2 cellular contexts compared by ENCODE assay signal in genomic region chr12:25825494-25825893, GRCh38.
TF ChIP-seq lines count a peak whose summit lies in the region.

No MANE protein-coding gene starts in this region.

TF ChIP-seq in HCT116, 20 proteins besides CTCF, POLR2A, EP300 and RAD21 (continued from another document):
- TF ChIP-seq REST (IDR thresholded peaks at IDR 0.05; ENCODE audit: low read depth) (no peak), SIN3A (IDR thresholded peaks at IDR 0.05; ENCODE audit: low read depth) (no peak), ZNF274 (IDR thresholded peaks at IDR 0.05; ENCODE audit: low read depth, low read length) (no peak), EZH2phosphoT487 (IDR thresholded peaks at IDR 0.05; ENCODE audit: borderline replicate concordance) (no peak), SRF (IDR thresholded peaks at IDR 0.05; ENCODE audit: low read depth) (no peak), POLR2AphosphoS5 (IDR thresholded peaks at IDR 0.05; ENCODE audit: low read depth, low read length) (no peak), TCF7L2 (IDR thresholded peaks at IDR 0.05; ENCODE audit: borderline replicate concordance, extremely low read depth, insufficient read depth, insufficient read length) (no peak), ZFX (IDR thresholded peaks at IDR 0.05) (no peak), YY1 (IDR thresholded peaks at IDR 0.05; ENCODE audit: extremely low read depth, insufficient replicate concordance, low read depth, low read length) (no peak), ELF1 (IDR thresholded peaks at IDR 0.05; ENCODE audit: borderline replicate concordance, low read depth) (no peak), SP1 (IDR thresholded peaks at IDR 0.05; ENCODE audit: low read depth) (no peak), JUND (IDR thresholded peaks at IDR 0.05) (no peak), CBX3 (IDR thresholded peaks at IDR 0.05; ENCODE audit: low read depth) (no peak), EZH2 (IDR thresholded peaks at IDR 0.05) (no peak), EGR1 (IDR thresholded peaks at IDR 0.05; ENCODE audit: low read depth) (no peak), CEBPB (IDR thresholded peaks at IDR 0.05; ENCODE audit: low read depth) (no peak)
- TF ChIP-seq, protein P1, sequence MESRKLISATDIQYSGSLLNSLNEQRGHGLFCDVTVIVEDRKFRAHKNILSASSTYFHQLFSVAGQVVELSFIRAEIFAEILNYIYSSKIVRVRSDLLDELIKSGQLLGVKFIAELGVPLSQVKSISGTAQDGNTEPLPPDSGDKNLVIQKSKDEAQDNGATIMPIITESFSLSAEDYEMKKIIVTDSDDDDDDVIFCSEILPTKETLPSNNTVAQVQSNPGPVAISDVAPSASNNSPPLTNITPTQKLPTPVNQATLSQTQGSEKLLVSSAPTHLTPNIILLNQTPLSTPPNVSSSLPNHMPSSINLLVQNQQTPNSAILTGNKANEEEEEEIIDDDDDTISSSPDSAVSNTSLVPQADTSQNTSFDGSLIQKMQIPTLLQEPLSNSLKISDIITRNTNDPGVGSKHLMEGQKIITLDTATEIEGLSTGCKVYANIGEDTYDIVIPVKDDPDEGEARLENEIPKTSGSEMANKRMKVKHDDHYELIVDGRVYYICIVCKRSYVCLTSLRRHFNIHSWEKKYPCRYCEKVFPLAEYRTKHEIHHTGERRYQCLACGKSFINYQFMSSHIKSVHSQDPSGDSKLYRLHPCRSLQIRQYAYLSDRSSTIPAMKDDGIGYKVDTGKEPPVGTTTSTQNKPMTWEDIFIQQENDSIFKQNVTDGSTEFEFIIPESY (IDR thresholded peaks at IDR 0.05; ENCODE audit: extremely low read depth, insufficient replicate concordance, low read length), result no peak
- TF ChIP-seq, protein P2, sequence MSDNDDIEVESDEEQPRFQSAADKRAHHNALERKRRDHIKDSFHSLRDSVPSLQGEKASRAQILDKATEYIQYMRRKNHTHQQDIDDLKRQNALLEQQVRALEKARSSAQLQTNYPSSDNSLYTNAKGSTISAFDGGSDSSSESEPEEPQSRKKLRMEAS (IDR thresholded peaks at IDR 0.05), result no peak

TF ChIP-seq in GM12878, 131 proteins besides CTCF, POLR2A, EP300 and RAD21 (continued from another document):
- TF ChIP-seq, protein P3, sequence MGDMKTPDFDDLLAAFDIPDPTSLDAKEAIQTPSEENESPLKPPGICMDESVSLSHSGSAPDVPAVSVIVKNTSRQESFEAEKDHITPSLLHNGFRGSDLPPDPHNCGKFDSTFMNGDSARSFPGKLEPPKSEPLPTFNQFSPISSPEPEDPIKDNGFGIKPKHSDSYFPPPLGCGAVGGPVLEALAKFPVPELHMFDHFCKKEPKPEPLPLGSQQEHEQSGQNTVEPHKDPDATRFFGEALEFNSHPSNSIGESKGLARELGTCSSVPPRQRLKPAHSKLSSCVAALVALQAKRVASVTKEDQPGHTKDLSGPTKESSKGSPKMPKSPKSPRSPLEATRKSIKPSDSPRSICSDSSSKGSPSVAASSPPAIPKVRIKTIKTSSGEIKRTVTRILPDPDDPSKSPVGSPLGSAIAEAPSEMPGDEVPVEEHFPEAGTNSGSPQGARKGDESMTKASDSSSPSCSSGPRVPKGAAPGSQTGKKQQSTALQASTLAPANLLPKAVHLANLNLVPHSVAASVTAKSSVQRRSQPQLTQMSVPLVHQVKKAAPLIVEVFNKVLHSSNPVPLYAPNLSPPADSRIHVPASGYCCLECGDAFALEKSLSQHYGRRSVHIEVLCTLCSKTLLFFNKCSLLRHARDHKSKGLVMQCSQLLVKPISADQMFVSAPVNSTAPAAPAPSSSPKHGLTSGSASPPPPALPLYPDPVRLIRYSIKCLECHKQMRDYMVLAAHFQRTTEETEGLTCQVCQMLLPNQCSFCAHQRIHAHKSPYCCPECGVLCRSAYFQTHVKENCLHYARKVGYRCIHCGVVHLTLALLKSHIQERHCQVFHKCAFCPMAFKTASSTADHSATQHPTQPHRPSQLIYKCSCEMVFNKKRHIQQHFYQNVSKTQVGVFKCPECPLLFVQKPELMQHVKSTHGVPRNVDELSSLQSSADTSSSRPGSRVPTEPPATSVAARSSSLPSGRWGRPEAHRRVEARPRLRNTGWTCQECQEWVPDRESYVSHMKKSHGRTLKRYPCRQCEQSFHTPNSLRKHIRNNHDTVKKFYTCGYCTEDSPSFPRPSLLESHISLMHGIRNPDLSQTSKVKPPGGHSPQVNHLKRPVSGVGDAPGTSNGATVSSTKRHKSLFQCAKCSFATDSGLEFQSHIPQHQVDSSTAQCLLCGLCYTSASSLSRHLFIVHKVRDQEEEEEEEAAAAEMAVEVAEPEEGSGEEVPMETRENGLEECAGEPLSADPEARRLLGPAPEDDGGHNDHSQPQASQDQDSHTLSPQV (IDR thresholded peaks at IDR 0.05), result no peak
- TF ChIP-seq ZNF24 (IDR thresholded peaks at IDR 0.05) (no peak), ZNF207 (IDR thresholded peaks at IDR 0.05; ENCODE audit: borderline replicate concordance) (no peak), PML (IDR thresholded peaks at IDR 0.05; ENCODE audit: low read length) (no peak), SUPT20H (IDR thresholded peaks at IDR 0.05; ENCODE audit: borderline replicate concordance, control insufficient read depth, low read depth, low read length) (no peak), ZBTB40 (IDR thresholded peaks at IDR 0.05; ENCODE audit: borderline replicate concordance) (no peak), MYC (IDR thresholded peaks at IDR 0.05; ENCODE audit: insufficient read depth, insufficient read length, insufficient replicate concordance, low read length, severe bottlenecking) (no peak), MTA3 (IDR thresholded peaks at IDR 0.05; ENCODE audit: borderline replicate concordance, low read length) (no peak)
- TF ChIP-seq, protein P4, sequence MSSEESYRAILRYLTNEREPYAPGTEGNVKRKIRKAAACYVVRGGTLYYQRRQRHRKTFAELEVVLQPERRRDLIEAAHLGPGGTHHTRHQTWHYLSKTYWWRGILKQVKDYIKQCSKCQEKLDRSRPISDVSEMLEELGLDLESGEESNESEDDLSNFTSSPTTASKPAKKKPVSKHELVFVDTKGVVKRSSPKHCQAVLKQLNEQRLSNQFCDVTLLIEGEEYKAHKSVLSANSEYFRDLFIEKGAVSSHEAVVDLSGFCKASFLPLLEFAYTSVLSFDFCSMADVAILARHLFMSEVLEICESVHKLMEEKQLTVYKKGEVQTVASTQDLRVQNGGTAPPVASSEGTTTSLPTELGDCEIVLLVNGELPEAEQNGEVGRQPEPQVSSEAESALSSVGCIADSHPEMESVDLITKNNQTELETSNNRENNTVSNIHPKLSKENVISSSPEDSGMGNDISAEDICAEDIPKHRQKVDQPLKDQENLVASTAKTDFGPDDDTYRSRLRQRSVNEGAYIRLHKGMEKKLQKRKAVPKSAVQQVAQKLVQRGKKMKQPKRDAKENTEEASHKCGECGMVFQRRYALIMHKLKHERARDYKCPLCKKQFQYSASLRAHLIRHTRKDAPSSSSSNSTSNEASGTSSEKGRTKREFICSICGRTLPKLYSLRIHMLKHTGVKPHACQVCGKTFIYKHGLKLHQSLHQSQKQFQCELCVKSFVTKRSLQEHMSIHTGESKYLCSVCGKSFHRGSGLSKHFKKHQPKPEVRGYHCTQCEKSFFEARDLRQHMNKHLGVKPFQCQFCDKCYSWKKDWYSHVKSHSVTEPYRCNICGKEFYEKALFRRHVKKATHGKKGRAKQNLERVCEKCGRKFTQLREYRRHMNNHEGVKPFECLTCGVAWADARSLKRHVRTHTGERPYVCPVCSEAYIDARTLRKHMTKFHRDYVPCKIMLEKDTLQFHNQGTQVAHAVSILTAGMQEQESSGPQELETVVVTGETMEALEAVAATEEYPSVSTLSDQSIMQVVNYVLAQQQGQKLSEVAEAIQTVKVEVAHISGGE (CRISPR knock-in tag; IDR thresholded peaks at IDR 0.05), result no peak
